Comparison of ENCODE assay signal across 16 cellular contexts in the genomic region with DNA sequence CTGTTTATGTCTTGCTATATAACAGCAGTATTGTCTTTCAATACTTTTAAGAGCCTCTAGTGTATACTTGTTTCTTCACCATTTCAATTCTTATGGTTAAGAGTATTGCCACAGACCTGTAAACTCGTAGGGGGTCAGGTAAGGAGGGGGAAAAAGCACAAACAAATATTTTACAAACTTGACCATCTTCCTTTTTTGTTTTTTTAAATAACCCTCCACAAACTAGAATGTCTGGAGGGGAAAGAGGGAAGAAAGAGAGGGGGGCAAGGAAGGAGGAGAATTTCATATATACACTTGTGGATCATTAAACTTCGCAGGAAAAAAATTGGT. TPM values are rescaled to one million over a fixed set of nuclear protein-coding genes. Genes with fewer than 3 reads are reported as not detected.
DNase-seq lines count a peak whose midpoint lies in the region; ATAC-seq and TF ChIP-seq lines count a peak whose summit lies in the region.
"Had no signal": no experiment of that assay in that cellular context is flagged by ENCODE, and none has a peak within 500 bp of the region (broad histone marks: within the 10 kb centered on the region; RNA-seq: fewer than 3 reads in every experiment).

No MANE protein-coding gene starts in this region.

- TF ChIP-seq POLR2A in right lobe of liver (IDR thresholded peaks at IDR 0.05) (no peak), upper lobe of left lung (IDR thresholded peaks at IDR 0.05) (no peak)

- peaks cover 14% of the 10 kb centered on the region for H3K4me1 Mint-ChIP-seq in activated T-cell treated with anti-CD3 and anti-CD28 coated beads, Interleukin-2, amount 50 U/mL, for 72 hours (ENCODE audit: low read depth)
- peaks cover 13% of the 10 kb centered on the region for H3K4me1 Mint-ChIP-seq in activated T-helper 1 cell treated with anti-CD3 and anti-CD28 coated beads, Interleukin-12 subunit alpha, Interleukin-12 subunit beta, Interleukin-2, Interleukin-4 antibody, amounts not matched to agents 30 ng/mL and 10 ng/mL and 1 ng/mL, durations not matched to agents 14 hours and 24 hours and 36 hours (ENCODE audit: low read depth)

- no peak for TF ChIP-seq EP300 in upper lobe of left lung (IDR thresholded peaks at IDR 0.05)

- H3K9me3 Mint-ChIP-seq in activated T-cell treated with anti-CD3 and anti-CD28 coated beads, Interleukin-2, amount 50 U/mL, for 72 hours: peaks cover 0 to 2% of the 10 kb centered on the region in 2 donors
- peaks cover 3% of the 10 kb centered on the region for H3K9me3 Mint-ChIP-seq in activated T-helper 1 cell treated with anti-CD3 and anti-CD28 coated beads, Interleukin-12 subunit alpha, Interleukin-12 subunit beta, Interleukin-2, Interleukin-4 antibody, amounts not matched to agents 30 ng/mL and 10 ng/mL and 1 ng/mL, durations not matched to agents 14 hours and 24 hours and 36 hours

- H3K36me3 ChIP-seq in right lobe of liver (no peaks in the 10 kb centered on the region), upper lobe of left lung (no peaks in the 10 kb centered on the region)
- H3K36me3 ChIP-seq: cardiac muscle cell had no signal

- no peak overlapping the region for H3K4me3 Mint-ChIP-seq in activated T-cell treated with anti-CD3 and anti-CD28 coated beads, Interleukin-2, amount 50 U/mL, for 72 hours
- H3K4me3 Mint-ChIP-seq in activated T-helper 1 cell treated with anti-CD3 and anti-CD28 coated beads, Interleukin-12 subunit alpha, Interleukin-12 subunit beta, Interleukin-2, Interleukin-4 antibody, amounts not matched to agents 30 ng/mL and 10 ng/mL and 1 ng/mL, durations not matched to agents 14 hours and 24 hours and 36 hours: no peak overlapping the region

- H3K4me3 ChIP-seq in right lobe of liver (peak overlapping the region; percentile 59 to 85 (median 65)), upper lobe of left lung (peak overlapping the region in 3 of 4 donors; percentile 47 to 62 (median 55))
- H3K4me3 ChIP-seq: cardiac muscle cell had no signal

- H3K9me3 ChIP-seq in right lobe of liver (no peaks in the 10 kb centered on the region), upper lobe of left lung (no peaks in the 10 kb centered on the region)

- H3K27me3 Mint-ChIP-seq in activated T-cell treated with anti-CD3 and anti-CD28 coated beads, Interleukin-2, amount 50 U/mL, for 72 hours (ENCODE audit: low read depth): peaks cover 75% of the 10 kb centered on the region
- peaks cover 62% of the 10 kb centered on the region for H3K27me3 Mint-ChIP-seq in activated T-helper 1 cell treated with anti-CD3 and anti-CD28 coated beads, Interleukin-12 subunit alpha, Interleukin-12 subunit beta, Interleukin-2, Interleukin-4 antibody, amounts not matched to agents 30 ng/mL and 10 ng/mL and 1 ng/mL, durations not matched to agents 14 hours and 24 hours and 36 hours (ENCODE audit: insufficient read depth)

- WGBS in right lobe of liver (ENCODE audit: insufficient coverage, low coverage, low lambda C conversion rate, missing lambda C conversion rate): 0% methylated on average over 2 of the region's 2 CpGs
- WGBS in upper lobe of left lung, 2 donors: 12 to 15% methylated on average over 2 of the region's 2 CpGs

- no peak for TF ChIP-seq CTCF in right lobe of liver (IDR thresholded peaks at IDR 0.05)
- TF ChIP-seq CTCF in upper lobe of left lung (IDR thresholded peaks at IDR 0.05): no peak

- intact Hi-C loops in activated T-helper 1 cell treated with anti-CD3 and anti-CD28 coated beads, Interleukin-12 subunit alpha, Interleukin-12 subunit beta, Interleukin-2, Interleukin-4 antibody, amounts not matched to agents 30 ng/mL and 10 ng/mL and 1 ng/mL, durations not matched to agents 14 hours and 24 hours and 36 hours (cut with micrococcal nuclease): loop anchor here (5.0 kb wide), 2 partner anchors 667 to 1083 kb away; partner anchors contain the start of gene CLEC14A
- intact Hi-C loops in right lobe of liver (cut with DNase I): loop anchor here in 1 of 2 donors (5.0 kb wide), 1 partner anchor 343 kb away; no protein-coding TSS in a partner anchor

- no peak for ATAC-seq in activated T-cell treated with anti-CD3 and anti-CD28 coated beads, Interleukin-2, amount 50 U/mL, for 72 hours (replicated peaks in 1 of 2)
- no peak for ATAC-seq in right lobe of liver
- ATAC-seq in upper lobe of left lung (ENCODE audit: low FRiP score in 2 of 2): no peak
- ATAC-seq: activated CD4-positive, CD25-positive, alpha-beta regulatory T cell treated with anti-CD3 and anti-CD28 coated beads, Interleukin-2, amount 50 U/mL, for 24 hours; activated naive CD4-positive, alpha-beta T cell treated with anti-CD3 and anti-CD28 coated beads, Interleukin-2, amount 50 U/mL, for 72 hours; left ventricle myocardium superior; naive thymus-derived CD4-positive, alpha-beta T cell had no signal

- H3K27ac Mint-ChIP-seq in activated T-cell treated with anti-CD3 and anti-CD28 coated beads, Interleukin-2, amount 50 U/mL, for 72 hours: peak overlapping the region; percentile 85
- H3K27ac Mint-ChIP-seq in activated T-helper 1 cell treated with anti-CD3 and anti-CD28 coated beads, Interleukin-12 subunit alpha, Interleukin-12 subunit beta, Interleukin-2, Interleukin-4 antibody, amounts not matched to agents 30 ng/mL and 10 ng/mL and 1 ng/mL, durations not matched to agents 14 hours and 24 hours and 36 hours: peak overlapping the region; percentile 79

- H3K36me3 Mint-ChIP-seq in activated T-cell treated with anti-CD3 and anti-CD28 coated beads, Interleukin-2, amount 50 U/mL, for 72 hours (ENCODE audit: insufficient read depth in 2 of 2): peaks cover 12 to 29% of the 10 kb centered on the region in 2 donors
- peaks cover 2% of the 10 kb centered on the region for H3K36me3 Mint-ChIP-seq in activated T-helper 1 cell treated with anti-CD3 and anti-CD28 coated beads, Interleukin-12 subunit alpha, Interleukin-12 subunit beta, Interleukin-2, Interleukin-4 antibody, amounts not matched to agents 30 ng/mL and 10 ng/mL and 1 ng/mL, durations not matched to agents 14 hours and 24 hours and 36 hours (ENCODE audit: low read depth)

- H3K27ac ChIP-seq in right lobe of liver: peak overlapping the region; percentile 88 to 97 (median 93)
- peak overlapping the region; percentile 71 to 92 (median 89) for H3K27ac ChIP-seq in upper lobe of left lung
- H3K27ac ChIP-seq: cardiac muscle cell had no signal

- H3K27me3 ChIP-seq in right lobe of liver (no peaks in the 10 kb centered on the region), upper lobe of left lung (peaks cover 3 to 59% (median 24%) of the 10 kb centered on the region in 4 donors)

- DNase-seq in activated T-cell treated with anti-CD3 and anti-CD28 coated beads, Interleukin-2, amount 50 U/mL, for 72 hours: no peak
- no peak for DNase-seq in activated T-cell treated with anti-CD3 and anti-CD28 coated beads for 4 hours
- no peak for DNase-seq in activated T-helper 1 cell treated with anti-CD3 and anti-CD28 coated beads, Interleukin-12 subunit alpha, Interleukin-12 subunit beta, Interleukin-2, Interleukin-4 antibody, amounts not matched to agents 30 ng/mL and 10 ng/mL and 1 ng/mL, durations not matched to agents 14 hours and 24 hours and 36 hours (ENCODE audit: low spot score)
- DNase-seq in right lobe of liver: no peak
- no peak for DNase-seq in upper lobe of left lung
- DNase-seq in NCI-H1105 (lab: John Stamatoyannopoulos, UW): no peak
- DNase-seq in ureter (ENCODE audit: low spot score): no peak
- no peak for DNase-seq in kidney tubule cell (ENCODE audit: low spot score)
- DNase-seq: foreskin melanocyte; KBM-7; left ventricle myocardium superior; naive thymus-derived CD4-positive, alpha-beta T cell had no signal

- H3K4me1 ChIP-seq in right lobe of liver: peaks cover 0 to 14% (median 0%) of the 10 kb centered on the region in 4 donors
- peaks cover 11 to 36% (median 26%) of the 10 kb centered on the region in 4 donors for H3K4me1 ChIP-seq in upper lobe of left lung

RNA-seq across cellular contexts. Expression of gene FOXA1, which starts 4.3 kb away (rescaled TPM):
- under 1 TPM; 0.17 to 0.97 TPM for total RNA-seq in activated T-cell treated with anti-CD3 and anti-CD28 coated beads, Interleukin-2, amount 50 U/mL, for 72 hours
- 0.31 TPM in 1 of 2 replicates, not detected in the other for total RNA-seq in activated T-helper 1 cell treated with anti-CD3 and anti-CD28 coated beads, Interleukin-12 subunit alpha, Interleukin-12 subunit beta, Interleukin-2, Interleukin-4 antibody, amounts not matched to agents 30 ng/mL and 10 ng/mL and 1 ng/mL, durations not matched to agents 14 hours and 24 hours and 36 hours
- 10 to 100 TPM; 29.8 to 35.5 (median 32.5) TPM for total RNA-seq in right lobe of liver
- total RNA-seq in upper lobe of left lung: 10 to 100 TPM; 25.1 to 69.2 (median 34.6) TPM
- total RNA-seq in ureter: 126 TPM
- total RNA-seq: cardiac muscle cell; left ventricle myocardium superior; naive thymus-derived CD4-positive, alpha-beta T cell; T-helper 2 cell treated with Interferon-gamma antibody and Interleukin-4, amounts not matched to agents 100 ng/mL and 5 ng/mL, for 36 hours had no signal

RNA-seq across cellular contexts. Expression of gene TTC6, which starts 4.7 kb away (rescaled TPM):
- not detected for total RNA-seq in activated T-cell treated with anti-CD3 and anti-CD28 coated beads, Interleukin-2, amount 50 U/mL, for 72 hours
- not detected in 2 replicates for total RNA-seq in activated T-helper 1 cell treated with anti-CD3 and anti-CD28 coated beads, Interleukin-12 subunit alpha, Interleukin-12 subunit beta, Interleukin-2, Interleukin-4 antibody, amounts not matched to agents 30 ng/mL and 10 ng/mL and 1 ng/mL, durations not matched to agents 14 hours and 24 hours and 36 hours
- total RNA-seq in right lobe of liver: 10 to 100 TPM in 1 of 6 experiments, 1 to 10 TPM in 5; 3.7 to 10.4 (median 4.6) TPM
- total RNA-seq in upper lobe of left lung: 10 to 100 TPM in 3 of 6 donors, 1 to 10 TPM in 3; 5.2 to 63.9 (median 10.8) TPM
- total RNA-seq in ureter: 21.3 TPM
- total RNA-seq: activated naive CD4-positive, alpha-beta T cell treated with anti-CD3 and anti-CD28 coated beads, Interleukin-2, amount 50 U/mL, for 72 hours; cardiac muscle cell; left ventricle myocardium superior; naive thymus-derived CD4-positive, alpha-beta T cell; T-helper 2 cell treated with Interferon-gamma antibody and Interleukin-4, amounts not matched to agents 100 ng/mL and 5 ng/mL, for 36 hours had no signal

Comparison
In these comparisons a context has a peak if more than half of its experiments do, and no peak if none do; other contexts are left out.
1. RNA of gene FOXA1, which starts 4.3 kb away (total RNA-seq): 126 TPM in ureter (single experiment), 25.1 to 69.2 TPM in upper lobe of left lung and 29.8 to 35.5 TPM in right lobe of liver; 0.17 to 0.97 TPM in activated T-cell treated with anti-CD3 and anti-CD28 coated beads, Interleukin-2, amount 50 U/mL, for 72 hours and 0.31 TPM in activated T-helper 1 cell treated with anti-CD3 and anti-CD28 coated beads, Interleukin-12 subunit alpha, Interleukin-12 subunit beta, Interleukin-2, Interleukin-4 antibody, amounts not matched to agents 30 ng/mL and 10 ng/mL and 1 ng/mL, durations not matched to agents 14 hours and 24 hours and 36 hours; every median in the first group is over 10 times any median in the second.